Comparison of ENCODE assay signal across 8 cellular contexts in genomic region chr12:26298785-26299621, GRCh38.
DNase-seq lines count a peak whose midpoint lies in the region; ATAC-seq and TF ChIP-seq lines count a peak whose summit lies in the region.

No MANE protein-coding gene starts in this region.

- peak; percentile 83 for DNase-seq in Daoy (ENCODE audit: low read depth)
- DNase-seq in fibroblast of pulmonary artery (ENCODE audit: low read depth) = peak; percentile 69
- peak; percentile 83 for DNase-seq in pons (ENCODE audit: low spot score)
- DNase-seq in activated CD8-positive, alpha-beta memory T cell treated with anti-CD3 and anti-CD28 coated beads, Interleukin-2, amount 50 U/mL, for 48 hours = no peak
- DNase-seq in NCI-H2171 treated with DMSO at 0.1 percent for 48 hours (lab: John Stamatoyannopoulos, UW) = no peak

- peak; percentile 42 for TF ChIP-seq CTCF in fibroblast of pulmonary artery (IDR thresholded peaks at IDR 0.05; ENCODE audit: low read length, missing control alignments)

- H3K27ac Mint-ChIP-seq in T-helper 1 cell treated with Interleukin-12 subunit alpha and Interleukin-12 subunit beta and Interleukin-4 antibody, amounts not matched to agents 30 μg/mL and 1 μg/mL, for 36 hours = peak overlapping the region; percentile 7

- H3K4me3 ChIP-seq in fibroblast of pulmonary artery (replicated peaks; ENCODE audit: low read depth, low read length) = peak overlapping the region; percentile 32

- H3K4me3 Mint-ChIP-seq in T-helper 1 cell treated with Interleukin-12 subunit alpha and Interleukin-12 subunit beta and Interleukin-4 antibody, amounts not matched to agents 30 μg/mL and 1 μg/mL, for 36 hours = peak overlapping the region; percentile 9

- H3K36me3 Mint-ChIP-seq in T-helper 1 cell treated with Interleukin-12 subunit alpha and Interleukin-12 subunit beta and Interleukin-4 antibody, amounts not matched to agents 30 μg/mL and 1 μg/mL, for 36 hours (ENCODE audit: low read depth) = peaks cover 2% of the 10 kb centered on the region

- H3K4me1 Mint-ChIP-seq in T-helper 1 cell treated with Interleukin-12 subunit alpha and Interleukin-12 subunit beta and Interleukin-4 antibody, amounts not matched to agents 30 μg/mL and 1 μg/mL, for 36 hours (ENCODE audit: low read depth) = peaks cover 12% of the 10 kb centered on the region

- no peaks in the 10 kb centered on the region for H3K9me3 Mint-ChIP-seq in T-helper 1 cell treated with Interleukin-12 subunit alpha and Interleukin-12 subunit beta and Interleukin-4 antibody, amounts not matched to agents 30 μg/mL and 1 μg/mL, for 36 hours

- H3K27me3 Mint-ChIP-seq in T-helper 1 cell treated with Interleukin-12 subunit alpha and Interleukin-12 subunit beta and Interleukin-4 antibody, amounts not matched to agents 30 μg/mL and 1 μg/mL, for 36 hours (ENCODE audit: low read depth) = peaks cover 10% of the 10 kb centered on the region

- ATAC-seq in GM21390 (IDR thresholded peaks at IDR 0.05; ENCODE audit: unreplicated experiment) (peak; percentile 98), HG03521 (IDR thresholded peaks at IDR 0.05; ENCODE audit: unreplicated experiment) (peak; percentile 99)

Comparison
In these comparisons a context has a peak if more than half of its experiments do, and no peak if none do; other contexts are left out.
1. DNase-seq: peak in Daoy (single experiment), fibroblast of pulmonary artery (single experiment) and pons (single experiment); none in activated CD8-positive, alpha-beta memory T cell treated with anti-CD3 and anti-CD28 coated beads, Interleukin-2, amount 50 U/mL, for 48 hours (single experiment) and NCI-H2171 treated with DMSO at 0.1 percent for 48 hours (single experiment).